In genomic region chr6:87408721-87409155, GRCh38 we compare ENCODE assay signal across 8 cellular contexts. TPM values are rescaled to one million over a fixed set of nuclear protein-coding genes. Genes with fewer than 3 reads are reported as not detected.
A peak's percentile ranks its signal among the peaks of the same experiment; 100 is the strongest.
DNase-seq lines count a peak whose midpoint lies in the region; ATAC-seq, FAIRE-seq and TF ChIP-seq lines count a peak whose summit lies in the region.

No MANE protein-coding gene starts in this region.

- no peaks in the 10 kb centered on the region for H3K9me3 Mint-ChIP-seq in naive thymus-derived CD8-positive, alpha-beta T cell

- H3K27ac Mint-ChIP-seq in naive thymus-derived CD8-positive, alpha-beta T cell = peak overlapping the region; percentile 43 to 92 (median 72)

- no peak for FAIRE-seq in small intestine (lab: Jason Lieb, UNC)

- H3K9me3 ChIP-seq in small intestine (ENCODE audit: control insufficient read depth, low read depth) = no peaks in the 10 kb centered on the region

- WGBS in small intestine, 3 donors = 24 to 41% (median 39%) methylated on average over 5 of the region's 5 CpGs

- DNase-seq in HL-60 (ENCODE audit: low read depth in 1 of 2, low spot score in 1 of 2) (no peak), cardiac fibroblast (ENCODE audit: low read depth in 2 of 2) (no peak), activated gamma-delta T cell (lab: John Stamatoyannopoulos, UW) (no peak), small intestine (no peak), NCI-H446 (lab: John Stamatoyannopoulos, UW) (no peak)
- no peak for DNase-seq in naive thymus-derived CD8-positive, alpha-beta T cell

- H3K36me3 Mint-ChIP-seq in naive thymus-derived CD8-positive, alpha-beta T cell = no peaks in the 10 kb centered on the region

- no peaks in the 10 kb centered on the region for H3K4me1 ChIP-seq in small intestine (ENCODE audit: control insufficient read depth in 2 of 2, insufficient read depth in 1 of 2, low read depth in 1 of 2, low read length in 1 of 2)

- H3K27me3 ChIP-seq in HL-60 (ENCODE audit: insufficient read depth, poor library complexity, severe bottlenecking) = no peaks in the 10 kb centered on the region
- H3K27me3 ChIP-seq in small intestine (ENCODE audit: control insufficient read depth in 2 of 2, insufficient read depth in 2 of 2, low read length in 2 of 2) = no peaks in the 10 kb centered on the region

- peak overlapping the region; percentile 81 to 93 (median 90) for H3K4me3 Mint-ChIP-seq in naive thymus-derived CD8-positive, alpha-beta T cell

- POLR2A ChIA-PET in naive thymus-derived CD8-positive, alpha-beta T cell (lab: Charles Lee) = interaction anchor here (1.0 to 1.5 kb wide), 3 partner anchors 64 to 1672 kb away, joined by 4 to 6 read pairs (median 5); partner anchors contain the start of genes ORC3, PNRC1, RARS2 and SLC35A1

- peaks cover 11 to 36% (median 14%) of the 10 kb centered on the region in 5 donors for H3K27me3 Mint-ChIP-seq in naive thymus-derived CD8-positive, alpha-beta T cell

- H3K27ac ChIP-seq in C4-2B = peak overlapping the region; percentile 31; the same call in 1 of the 2 replicates
- H3K27ac ChIP-seq in HL-60 (replicated peaks) = no peak overlapping the region
- H3K27ac ChIP-seq in small intestine (ENCODE audit: low read depth in 1 of 2, low read length in 1 of 2) = peak overlapping the region in 1 of 2 donors; percentile 88

- no peak for ATAC-seq in naive thymus-derived CD8-positive, alpha-beta T cell
- ATAC-seq in HG03469 (IDR thresholded peaks at IDR 0.05; ENCODE audit: unreplicated experiment) = no peak

- H3K4me3 ChIP-seq in HL-60 (replicated peaks; ENCODE audit: insufficient read depth, low read length) (peak overlapping the region; percentile 96), cardiac fibroblast (replicated peaks in 1 of 2; ENCODE audit: low read depth in 2 of 2, low read length in 2 of 2) (peak overlapping the region; percentile 82 to 96), small intestine (ENCODE audit: low read depth in 1 of 2, low read length in 2 of 2) (peak overlapping the region in 1 of 2 donors; percentile 56)

- no peaks in the 10 kb centered on the region for H3K36me3 ChIP-seq in small intestine (ENCODE audit: control insufficient read depth in 2 of 2, insufficient read depth in 2 of 2, low read length in 2 of 2)

- TF ChIP-seq CTCF in C4-2B (conservative IDR thresholded peaks at IDR 0.05) (no peak), HL-60 (IDR thresholded peaks at IDR 0.05; ENCODE audit: insufficient read depth, low read length) (no peak), cardiac fibroblast (IDR thresholded peaks at IDR 0.05; ENCODE audit: low read depth, low read length) (no peak)

- peaks cover 4 to 9% (median 6%) of the 10 kb centered on the region in 4 donors for H3K4me1 Mint-ChIP-seq in naive thymus-derived CD8-positive, alpha-beta T cell

RNA-seq across cellular contexts. Expression of gene CFAP206, which starts 1.0 kb away (rescaled TPM):
- not detected for total RNA-seq in naive thymus-derived CD8-positive, alpha-beta T cell
- polyA plus RNA-seq in naive thymus-derived CD8-positive, alpha-beta T cell = under 1 TPM in 1 of 3 donors, not detected in 2; 0.07 TPM
- under 1 TPM in 1 of 3 donors, not detected in 2; 0.06 TPM for polyA plus RNA-seq in small intestine
